ENCODE assay signal across 30 cellular contexts in the genomic region with DNA sequence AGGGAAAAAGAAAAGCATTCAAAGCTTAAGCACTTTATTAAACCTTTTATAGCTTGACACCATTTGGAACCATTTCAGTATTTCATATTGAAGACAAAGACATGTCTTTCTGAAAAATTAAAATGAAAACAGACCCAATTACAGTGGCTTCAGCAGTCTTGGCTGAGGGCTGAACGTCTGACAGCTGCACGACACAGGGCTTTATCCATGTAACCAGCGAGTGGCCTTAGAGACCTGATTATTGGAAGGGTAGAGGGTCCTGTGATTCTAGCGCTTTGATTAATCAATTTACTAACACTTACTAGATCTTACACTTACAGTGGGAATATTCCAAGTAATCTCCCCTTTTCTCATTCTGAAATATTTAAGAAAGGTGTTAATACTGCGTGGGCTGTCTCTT.
DNase-seq lines count a peak whose midpoint lies in the region; FAIRE-seq and TF ChIP-seq lines count a peak whose summit lies in the region.
"Had no signal": no experiment of that assay in that cellular context is flagged by ENCODE, and none has a peak within 500 bp of the region (broad histone marks: within the 10 kb centered on the region; RNA-seq: fewer than 3 reads in every experiment).

No MANE protein-coding gene starts in this region.

- no peaks in the 10 kb centered on the region for H3K36me3 ChIP-seq in astrocyte (ENCODE audit: insufficient read depth, low read length)
- no peaks in the 10 kb centered on the region for H3K36me3 ChIP-seq in osteoblast (ENCODE audit: insufficient read depth, low read length)
- H3K36me3 ChIP-seq: gastroesophageal sphincter, tibial nerve had no signal

- H3K4me2 ChIP-seq in H9 (ENCODE audit: insufficient read depth, insufficient read length, low read length) (no peak overlapping the region), astrocyte (ENCODE audit: low read length) (peak overlapping the region; percentile 37), osteoblast (ENCODE audit: insufficient read depth, low read length) (no peak overlapping the region)
- H3K4me2 ChIP-seq: A549, PC-9 had no signal

- no peaks in the 10 kb centered on the region for H3K79me1 ChIP-seq in H9 (ENCODE audit: insufficient read depth, low read depth, low read length, poor library complexity, severe bottlenecking)

- no peaks in the 10 kb centered on the region for H3K9me3 ChIP-seq in H9 (ENCODE audit: control insufficient read depth, low read depth, low read length)
- H3K9me3 ChIP-seq in astrocyte (ENCODE audit: insufficient read depth, low read depth, low read length): no peaks in the 10 kb centered on the region
- no peaks in the 10 kb centered on the region for H3K9me3 ChIP-seq in osteoblast (ENCODE audit: low read depth, low read length)
- H3K9me3 ChIP-seq: A549, gastroesophageal sphincter, tibial nerve had no signal

- no peaks in the 10 kb centered on the region for H4K20me1 ChIP-seq in H9 (ENCODE audit: control insufficient read depth, insufficient read depth, insufficient read length)
- no peaks in the 10 kb centered on the region for H4K20me1 ChIP-seq in astrocyte (ENCODE audit: insufficient read depth, low read length)
- no peaks in the 10 kb centered on the region for H4K20me1 ChIP-seq in osteoblast (ENCODE audit: insufficient read depth, low read length)

- no peak overlapping the region for H3K18ac ChIP-seq in H9 (ENCODE audit: insufficient read length, low read depth, low read length)

- H3K27me3 ChIP-seq in H9 (ENCODE audit: insufficient read depth, low read length) (peaks cover 4% of the 10 kb centered on the region; the same call in 1 of the 2 replicates), astrocyte (ENCODE audit: insufficient read depth, low read length) (no peaks in the 10 kb centered on the region), osteoblast (ENCODE audit: insufficient read depth, low read length) (no peaks in the 10 kb centered on the region)
- H3K27me3 ChIP-seq: gastroesophageal sphincter, tibial nerve had no signal

- H2AFZ ChIP-seq in H9 (ENCODE audit: low read length): no peak overlapping the region
- no peak overlapping the region for H2AFZ ChIP-seq in astrocyte (ENCODE audit: low read depth, low read length)
- no peak overlapping the region for H2AFZ ChIP-seq in osteoblast (ENCODE audit: low read length)
- H2AFZ ChIP-seq: PC-9 had no signal

- no peak overlapping the region for H4K8ac ChIP-seq in H9 (replicated peaks; ENCODE audit: insufficient read length, low read depth, low read length)

- H2BK15ac ChIP-seq in H9 (ENCODE audit: low read depth, low read length): no peak overlapping the region

- WGBS in H9 (ENCODE audit: extremely low coverage, insufficient read length, low lambda C conversion rate): no CpG with 5 or more reads among the region's 5 CpGs

- no peaks in the 10 kb centered on the region for H3K23me2 ChIP-seq in H9 (ENCODE audit: insufficient read length, low read depth, low read length, poor library complexity, severe bottlenecking)

- no peaks in the 10 kb centered on the region for H3K9me3 Mint-ChIP-seq in H9
- H3K9me3 Mint-ChIP-seq in astrocyte (ENCODE audit: unreplicated experiment): no peaks in the 10 kb centered on the region
- H3K9me3 Mint-ChIP-seq in mesothelial cell of epicardium: no peaks in the 10 kb centered on the region
- H3K9me3 Mint-ChIP-seq: activated B cell treated with CpG ODN at 0.5 μM for 24 hours; activated T-cell treated with anti-CD3 and anti-CD28 coated beads, Interleukin-2, amount 50 U/mL, for 4 hours; CD8-positive, alpha-beta T cell; central memory CD8-positive, alpha-beta T cell had no signal

- no peak overlapping the region for H3K4ac ChIP-seq in H9 (ENCODE audit: low read depth, low read length)

- no peak overlapping the region for H3K56ac ChIP-seq in H9 (ENCODE audit: insufficient read length, low read depth, low read length)

- DNase-seq in H9: no peak
- peak; percentile 52 for DNase-seq in NCI-H524 treated with DMSO at 0.1 percent for 48 hours (lab: John Stamatoyannopoulos, UW)
- DNase-seq in astrocyte (ENCODE audit: low read depth): no peak
- DNase-seq in mesothelial cell of epicardium (ENCODE audit: low spot score in 2 of 2, unreplicated experiment in 2 of 2): no peak
- no peak for DNase-seq in NCI-H2029 treated with DMSO at 0.1 percent for 48 hours (lab: John Stamatoyannopoulos, UW)
- no peak for DNase-seq in osteoblast (ENCODE audit: insufficient read length, low spot score, missing footprints)
- no peak for DNase-seq in RCC 7860 (ENCODE audit: low spot score)
- no peak for DNase-seq in KG1 (lab: John Stamatoyannopoulos, UW)
- DNase-seq: activated B cell treated with CpG ODN at 0.5 μM for 24 hours; activated CD4-positive, alpha-beta T cell treated with anti-CD3 and anti-CD28 coated beads, Interleukin-2, amount 50 U/mL, for 1 hour; activated gamma-delta T cell treated with Interleukin-2 at 50 U/mL for 16 hours; activated T-cell treated with anti-CD3 and anti-CD28 coated beads, Interleukin-2, amount 50 U/mL, for 4 hours; CD8-positive, alpha-beta T cell; DMS153; dorsolateral prefrontal cortex; hypothalamus; naive B cell; NCI-H187 treated with DMSO at 0.1 percent for 48 hours; NCI-H2227 treated with DMSO at 0.1 percent for 48 hours; NK-92 treated with Interleukin-12 subunit alpha and Interleukin-12 subunit beta, amount 100 ng/mL, for 24 hours; occipital lobe; PC-9; SIG-M5; small intestine; stimulated activated CD4-positive, alpha-beta T cell treated with anti-CD3 and anti-CD28 coated beads, Interleukin-2, amount 100 ng/mL, for 24 hours had no signal

- H3K27ac ChIP-seq in H9 (ENCODE audit: insufficient read length, low read depth, low read length) (no peak overlapping the region), astrocyte (ENCODE audit: low read depth, low read length) (peak overlapping the region; percentile 32), osteoblast (ENCODE audit: low read depth, low read length) (no peak overlapping the region)
- H3K27ac ChIP-seq: A549, dorsolateral prefrontal cortex, gastroesophageal sphincter, PC-9, tibial nerve had no signal

- H3K23ac ChIP-seq in H9 (ENCODE audit: insufficient read length, low read depth, low read length): no peak overlapping the region

- H3K27ac Mint-ChIP-seq in H9 (no peak overlapping the region), astrocyte (ENCODE audit: unreplicated experiment) (peak overlapping the region; percentile 64), mesothelial cell of epicardium (peak overlapping the region; percentile 95)
- H3K27ac Mint-ChIP-seq: activated B cell treated with CpG ODN at 0.5 μM for 24 hours; CD8-positive, alpha-beta T cell; naive B cell had no signal

- peak overlapping the region; percentile 46; the same call in 1 of the 2 replicates for H3K14ac ChIP-seq in H9 (ENCODE audit: insufficient read depth, low read length)

- no peak overlapping the region for H3T11ph ChIP-seq in H9 (ENCODE audit: low read length)

- H3K4me3 Mint-ChIP-seq in H9 (no peak overlapping the region), astrocyte (ENCODE audit: unreplicated experiment) (no peak overlapping the region), mesothelial cell of epicardium (no peak overlapping the region)
- H3K4me3 Mint-ChIP-seq: activated B cell treated with CpG ODN at 0.5 μM for 24 hours; activated T-cell treated with anti-CD3 and anti-CD28 coated beads, Interleukin-2, amount 50 U/mL, for 4 hours; CD8-positive, alpha-beta T cell; central memory CD8-positive, alpha-beta T cell; naive B cell had no signal

- peaks cover 46 to 52% of the 10 kb centered on the region in 2 experiments for H3K4me1 Mint-ChIP-seq in H9
- peaks cover 40% of the 10 kb centered on the region for H3K4me1 Mint-ChIP-seq in astrocyte (ENCODE audit: low read depth, unreplicated experiment)
- H3K4me1 Mint-ChIP-seq in mesothelial cell of epicardium: peaks cover 66% of the 10 kb centered on the region
- H3K4me1 Mint-ChIP-seq: activated B cell treated with CpG ODN at 0.5 μM for 24 hours; central memory CD8-positive, alpha-beta T cell; naive B cell had no signal

- H3K36me3 Mint-ChIP-seq in H9 (ENCODE audit: insufficient read depth in 1 of 3, low read depth in 3 of 3): no peaks in the 10 kb centered on the region
- no peaks in the 10 kb centered on the region for H3K36me3 Mint-ChIP-seq in astrocyte (ENCODE audit: low read depth, unreplicated experiment)
- no peaks in the 10 kb centered on the region for H3K36me3 Mint-ChIP-seq in mesothelial cell of epicardium
- H3K36me3 Mint-ChIP-seq: CD8-positive, alpha-beta T cell; naive B cell had no signal

- no peak overlapping the region for H4K5ac ChIP-seq in H9 (ENCODE audit: insufficient read length, low read depth, low read length)

- TF ChIP-seq CTCF in H9 (conservative IDR thresholded peaks at IDR 0.05): no peak
- TF ChIP-seq CTCF in astrocyte (IDR thresholded peaks at IDR 0.05; ENCODE audit: insufficient read depth, low read depth, low read length): no peak
- TF ChIP-seq CTCF in mesothelial cell of epicardium (IDR thresholded peaks at IDR 0.05; ENCODE audit: unreplicated experiment): no peak
- no peak for TF ChIP-seq CTCF in osteoblast (IDR thresholded peaks at IDR 0.05; ENCODE audit: extremely low read depth, low read depth, low read length)

- peaks cover 23% of the 10 kb centered on the region for H3K27me3 Mint-ChIP-seq in H9 (ENCODE audit: low read depth)
- H3K27me3 Mint-ChIP-seq in astrocyte (ENCODE audit: low read depth, unreplicated experiment): no peaks in the 10 kb centered on the region
- no peaks in the 10 kb centered on the region for H3K27me3 Mint-ChIP-seq in mesothelial cell of epicardium (ENCODE audit: low read depth)
- H3K27me3 Mint-ChIP-seq: activated B cell treated with CpG ODN at 0.5 μM for 24 hours; central memory CD8-positive, alpha-beta T cell had no signal

- no peak overlapping the region for H4K91ac ChIP-seq in H9 (ENCODE audit: insufficient read length, low read depth, low read length)

- H3K9ac ChIP-seq in H9 (ENCODE audit: extremely low read depth, insufficient read length, low read length) (no peak overlapping the region), astrocyte (ENCODE audit: low read length) (no peak overlapping the region)

- no peak overlapping the region for H2BK5ac ChIP-seq in H9 (ENCODE audit: insufficient read length, low read length)

- H2BK20ac ChIP-seq in H9 (ENCODE audit: low read depth, low read length, poor library complexity, severe bottlenecking): no peak overlapping the region

- H3K4me3 ChIP-seq in astrocyte (ENCODE audit: insufficient read depth, low read depth, low read length): no peak overlapping the region
- H3K4me3 ChIP-seq in osteoblast (ENCODE audit: insufficient read depth, low read length): no peak overlapping the region
- H3K4me3 ChIP-seq: A549, dorsolateral prefrontal cortex, gastroesophageal sphincter, PC-9, tibial nerve had no signal

- no peak for FAIRE-seq in astrocyte (lab: Jason Lieb, UNC)
- FAIRE-seq in RCC 7860 (lab: Jason Lieb, UNC): no peak
- FAIRE-seq: A549, endothelial cell of umbilical vein, small intestine had no signal

- no peak overlapping the region for H2BK12ac ChIP-seq in H9 (ENCODE audit: insufficient read length, low read depth, low read length)

- H3K79me2 ChIP-seq in H9 (ENCODE audit: insufficient read depth, low read length) (no peaks in the 10 kb centered on the region; the same call in 1 of the 2 replicates), astrocyte (ENCODE audit: insufficient read depth, low read length) (no peaks in the 10 kb centered on the region), osteoblast (ENCODE audit: insufficient read depth, low read length) (no peaks in the 10 kb centered on the region)

- H2AK5ac ChIP-seq in H9 (ENCODE audit: insufficient read length, low read length): no peak overlapping the region

- H2BK120ac ChIP-seq in H9 (ENCODE audit: low read depth, low read length, poor library complexity, severe bottlenecking): no peak overlapping the region

- H3K4me1 ChIP-seq in H9 (ENCODE audit: insufficient read depth, low read length) (peaks cover 9% of the 10 kb centered on the region; the same call in 1 of the 2 replicates), astrocyte (ENCODE audit: insufficient read depth, low read length) (peaks cover 47% of the 10 kb centered on the region), osteoblast (ENCODE audit: insufficient read depth, low read length) (peaks cover 3% of the 10 kb centered on the region)
- H3K4me1 ChIP-seq: A549 had no signal

Comparison
In these comparisons a context has a peak if more than half of its experiments do, and no peak if none do; other contexts are left out.
1. H3K27ac Mint-ChIP-seq: peak in astrocyte (single experiment) and mesothelial cell of epicardium (single experiment); none in H9 (0 of 3).